Comparison of ENCODE assay signal across 10 cellular contexts in genomic region chr3:31724681-31725080, GRCh38.
DNase-seq lines count a peak whose midpoint lies in the region; ATAC-seq and TF ChIP-seq lines count a peak whose summit lies in the region.
"Had no signal": no experiment of that assay in that cellular context is flagged by ENCODE, and none has a peak within 500 bp of the region (broad histone marks: within the 10 kb centered on the region; RNA-seq: fewer than 3 reads in every experiment).

No MANE protein-coding gene starts in this region.

- H3K4me1 ChIP-seq in Loucy (ENCODE audit: insufficient read depth, low read length, poor library complexity, severe bottlenecking): no peaks in the 10 kb centered on the region
- no peaks in the 10 kb centered on the region for H3K4me1 ChIP-seq in mammary epithelial cell (ENCODE audit: insufficient read depth, low read length)
- no peaks in the 10 kb centered on the region for H3K4me1 ChIP-seq in osteoblast (ENCODE audit: insufficient read depth, low read length)

- H4K20me1 ChIP-seq in Loucy (ENCODE audit: insufficient read depth, low read length, poor library complexity, severe bottlenecking): no peaks in the 10 kb centered on the region
- H4K20me1 ChIP-seq in mammary epithelial cell (ENCODE audit: insufficient read depth, low read length): no peaks in the 10 kb centered on the region
- no peaks in the 10 kb centered on the region for H4K20me1 ChIP-seq in osteoblast (ENCODE audit: insufficient read depth, low read length)

- no peaks in the 10 kb centered on the region for H3K79me2 ChIP-seq in Loucy (ENCODE audit: insufficient read depth, low read length)
- H3K79me2 ChIP-seq in mammary epithelial cell (ENCODE audit: insufficient read depth, low read length): peaks cover 19% of the 10 kb centered on the region
- H3K79me2 ChIP-seq in osteoblast (ENCODE audit: insufficient read depth, low read length): no peaks in the 10 kb centered on the region

- CTCF ChIA-PET in mammary epithelial cell (lab: Charles Lee; ENCODE audit: low non-redundant PET): no interaction called here

- H3K27ac ChIP-seq in mammary epithelial cell (ENCODE audit: insufficient read depth, low read depth, low read length) (no peak overlapping the region), osteoblast (ENCODE audit: low read depth, low read length) (no peak overlapping the region)

- peak; percentile 66 for TF ChIP-seq CTCF in Loucy (conservative IDR thresholded peaks at IDR 0.05; ENCODE audit: low read length)
- peak; percentile 46 to 58 for TF ChIP-seq CTCF in mammary epithelial cell (conservative IDR thresholded peaks at IDR 0.05 in 1 of 2, IDR thresholded peaks at IDR 0.05 in 1 of 2; ENCODE audit: extremely low read depth in 1 of 2, insufficient read depth in 1 of 2, low read depth in 1 of 2, low read length in 2 of 2)
- TF ChIP-seq CTCF in osteoblast (IDR thresholded peaks at IDR 0.05; ENCODE audit: extremely low read depth, low read depth, low read length): peak; percentile 34

- DNase-seq in mammary epithelial cell: peak; percentile 27
- peak; percentile 67 for DNase-seq in osteoblast (ENCODE audit: insufficient read length, low spot score, missing footprints)
- DNase-seq in T-helper 9 cell: no peak
- DNase-seq in HuH-7.5 (ENCODE audit: low spot score): no peak
- DNase-seq in inferior parietal cortex (ENCODE audit: extremely low spot score): no peak
- no peak for DNase-seq in DMS114 treated with DMSO at 0.1 percent for 48 hours (lab: John Stamatoyannopoulos, UW; ENCODE audit: unreplicated experiment)
- DNase-seq: left ventricle myocardium superior, NCI-H774 had no signal

- H3K36me3 ChIP-seq in Loucy (ENCODE audit: insufficient read depth, low read length): no peaks in the 10 kb centered on the region
- peaks cover 3% of the 10 kb centered on the region for H3K36me3 ChIP-seq in mammary epithelial cell (ENCODE audit: insufficient read depth, low read length)
- H3K36me3 ChIP-seq in osteoblast (ENCODE audit: insufficient read depth, low read length): no peaks in the 10 kb centered on the region

- 61% methylated on average over 4 of the region's 4 CpGs for WGBS in mammary epithelial cell (ENCODE audit: low coverage, missing lambda C conversion rate)

- H3K4me2 ChIP-seq in Loucy (ENCODE audit: low read depth, low read length, poor library complexity, severe bottlenecking): no peak overlapping the region
- H3K4me2 ChIP-seq in mammary epithelial cell (ENCODE audit: insufficient read depth, low read depth, low read length): no peak overlapping the region
- H3K4me2 ChIP-seq in osteoblast (ENCODE audit: insufficient read depth, low read length): no peak overlapping the region

- H3K27me3 ChIP-seq in Loucy (ENCODE audit: insufficient read depth, low read length, poor library complexity, severe bottlenecking) (no peaks in the 10 kb centered on the region), mammary epithelial cell (ENCODE audit: insufficient read depth, low read length) (no peaks in the 10 kb centered on the region), osteoblast (ENCODE audit: insufficient read depth, low read length) (no peaks in the 10 kb centered on the region)

- no TSS peak for BruUV-seq in mammary epithelial cell (replicated peaks; lab: Mats Ljungman, UMichigan)

- H3K9ac ChIP-seq in Loucy (ENCODE audit: low read depth, low read length, poor library complexity, severe bottlenecking) (no peak overlapping the region), mammary epithelial cell (ENCODE audit: insufficient read depth, low read length) (no peak overlapping the region)

- intact Hi-C loops in mammary epithelial cell (cut with micrococcal nuclease): loop anchor here (1.0 kb wide), 1 partner anchor 420 kb away; no protein-coding TSS in a partner anchor

- in situ Hi-C loops in mammary epithelial cell (cut with MboI; ENCODE audit: low sequenced_read_pairs in 2 of 2): no loop called here

- H2AFZ ChIP-seq in Loucy (ENCODE audit: low read length) (no peak overlapping the region), mammary epithelial cell (ENCODE audit: low read depth, low read length) (no peak overlapping the region), osteoblast (ENCODE audit: low read length) (no peak overlapping the region)

- dilution Hi-C loops in mammary epithelial cell (cut with HindIII; ENCODE audit: low sequenced_read_pairs): no loop called here

- H3F3A ChIP-seq in Loucy (ENCODE audit: low read depth): no peaks in the 10 kb centered on the region

- no peak overlapping the region for H3K4me3 ChIP-seq in Loucy (ENCODE audit: low read length, poor library complexity, severe bottlenecking)
- H3K4me3 ChIP-seq in mammary epithelial cell (replicated peaks in 1 of 3; ENCODE audit: insufficient read depth in 1 of 3, low read depth in 2 of 3, low read length in 3 of 3): no peak overlapping the region
- H3K4me3 ChIP-seq in osteoblast (ENCODE audit: insufficient read depth, low read length): no peak overlapping the region

- peak; percentile 54 for ATAC-seq in GM19324 (IDR thresholded peaks at IDR 0.05; ENCODE audit: low FRiP score, unreplicated experiment)
- ATAC-seq: left ventricle myocardium superior had no signal

- H3K9me2 ChIP-seq in Loucy (replicated peaks; ENCODE audit: low read depth, low read length): no peaks in the 10 kb centered on the region

- no peaks in the 10 kb centered on the region for H3K9me3 ChIP-seq in Loucy (ENCODE audit: insufficient read depth, low read depth, low read length)
- no peaks in the 10 kb centered on the region for H3K9me3 ChIP-seq in mammary epithelial cell (replicated peaks; ENCODE audit: insufficient read depth, low read length)
- no peaks in the 10 kb centered on the region for H3K9me3 ChIP-seq in osteoblast (ENCODE audit: low read depth, low read length)

Comparison
In these comparisons a context has a peak if more than half of its experiments do, and no peak if none do; other contexts are left out.
1. DNase-seq: peak in mammary epithelial cell (single experiment) and osteoblast (single experiment); none in T-helper 9 cell (single experiment), HuH-7.5 (single experiment), inferior parietal cortex (single experiment) and DMS114 treated with DMSO at 0.1 percent for 48 hours (single experiment).
2. Peak in every context shown above with its lines, with median percentiles within 50 percentile points of each other: CTCF ChIP-seq.